In the genomic region with DNA sequence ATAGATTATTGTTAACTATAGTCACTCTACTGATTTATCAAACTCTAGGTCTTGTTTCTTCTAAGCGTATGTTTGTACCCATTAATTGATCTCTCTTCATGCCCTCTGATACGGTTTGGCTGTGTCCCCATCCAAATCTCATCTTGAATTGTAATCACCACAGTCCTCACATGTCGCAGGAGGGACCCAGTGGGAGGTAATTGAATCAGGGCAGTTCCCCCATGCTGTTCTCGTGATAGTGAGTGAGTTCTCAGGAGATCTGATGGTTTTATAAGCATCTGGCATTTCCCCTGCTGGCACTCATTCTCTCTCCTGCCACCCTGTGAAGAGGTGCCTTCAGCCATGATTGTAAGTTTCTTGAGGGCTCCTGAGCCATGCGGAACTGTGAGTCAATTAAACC, we compare ENCODE assay signal across 2 cellular contexts.
TF ChIP-seq lines count a peak whose summit lies in the region.

No MANE protein-coding gene starts in this region.

TF ChIP-seq in HEK293, 187 proteins besides CTCF, POLR2A, EP300 and RAD21:
- TF ChIP-seq GLIS1 (tag by site-specific recombination; IDR thresholded peaks at IDR 0.05) (peak; percentile 47), TRIM28 (IDR thresholded peaks at IDR 0.05; ENCODE audit: borderline replicate concordance, low read length) (0 out of 2 replicates have a peak, but pooled peaks have one; percentile 35), ZIC2 (tag by site-specific recombination; IDR thresholded peaks at IDR 0.05) (peak; percentile 80), SETDB1 (IDR thresholded peaks at IDR 0.05; ENCODE audit: insufficient read length, low read length) (peak; percentile 36)

TF ChIP-seq in H1, 55 proteins besides CTCF, POLR2A, EP300 and RAD21:
- TF ChIP-seq CHD2 (IDR thresholded peaks at IDR 0.05; ENCODE audit: low read length) = 0 out of 2 replicates have a peak, but pooled peaks have one; percentile 18
